Comparison of ENCODE assay signal across 31 cellular contexts in the genomic region with DNA sequence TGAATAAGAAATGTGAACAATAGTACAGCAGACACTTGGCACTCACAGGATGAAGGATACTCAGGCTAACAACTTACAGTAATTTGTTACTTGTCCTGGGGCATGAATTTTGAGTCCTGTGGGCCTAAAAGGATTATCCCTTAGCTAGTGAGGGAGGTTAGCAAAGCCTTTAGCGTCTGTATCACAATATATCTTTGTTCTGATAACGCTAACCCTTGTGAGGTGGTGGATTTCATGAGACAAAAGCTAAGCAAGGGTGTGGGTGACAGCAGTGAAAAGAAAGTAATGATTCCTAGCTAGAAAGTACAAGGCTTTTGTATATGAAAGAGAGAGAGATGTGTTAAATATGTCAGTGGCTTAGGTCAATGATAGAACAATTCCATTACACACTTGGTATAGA.
"Had no signal": no experiment of that assay in that cellular context is flagged by ENCODE, and none has a peak within 500 bp of the region (broad histone marks: within the 10 kb centered on the region; RNA-seq: fewer than 3 reads in every experiment).

No MANE protein-coding gene starts in this region.

- H3K9me3 Mint-ChIP-seq: activated CD4-positive, alpha-beta T cell treated with anti-CD3 and anti-CD28 coated beads, Interleukin-2, amount 10 ng/mL, durations not matched to agents 24 days and 14 days; activated CD8-positive, alpha-beta T cell treated with anti-CD3 and anti-CD28 coated beads for 36 hours; activated naive CD4-positive, alpha-beta T cell treated with anti-CD3 and anti-CD28 coated beads, Interleukin-2, amount 50 U/mL, for 24 hours; activated T-helper 2 cell treated with anti-CD3 and anti-CD28 coated beads, Interferon-gamma antibody, Interleukin-2, Interleukin-4, amounts not matched to agents 10 μg/mL and 5 μg/mL and 100 μg/mL, durations not matched to agents 14 hours and 24 hours and 36 hours had no signal

- ATAC-seq: activated CD8-positive, alpha-beta T cell treated with anti-CD3 and anti-CD28 coated beads for 36 hours; body of pancreas; Right ventricle myocardium inferior had no signal

- H3K27me3 ChIP-seq: adrenal gland, body of pancreas, breast epithelium had no signal

- H3K27ac ChIP-seq: adrenal gland, body of pancreas, breast epithelium, KMS-11, PC-9, RWPE1, WERI-Rb-1 had no signal

- H3K27ac Mint-ChIP-seq: activated CD4-positive, alpha-beta T cell treated with anti-CD3 and anti-CD28 coated beads, Interleukin-2, amount 10 ng/mL, durations not matched to agents 24 days and 14 days; activated CD8-positive, alpha-beta T cell treated with anti-CD3 and anti-CD28 coated beads for 36 hours; activated naive CD4-positive, alpha-beta T cell treated with anti-CD3 and anti-CD28 coated beads, Interleukin-2, amount 50 U/mL, for 24 hours; activated T-helper 2 cell treated with anti-CD3 and anti-CD28 coated beads, Interferon-gamma antibody, Interleukin-2, Interleukin-4, amounts not matched to agents 10 μg/mL and 5 μg/mL and 100 μg/mL, durations not matched to agents 14 hours and 24 hours and 36 hours had no signal

- H3K4me2 ChIP-seq: KMS-11, PC-9 had no signal

- H3K9me3 ChIP-seq: adrenal gland, body of pancreas, breast epithelium had no signal

- H3K36me3 ChIP-seq: adrenal gland, breast epithelium, WERI-Rb-1 had no signal

- H3K4me1 Mint-ChIP-seq: activated CD4-positive, alpha-beta T cell treated with anti-CD3 and anti-CD28 coated beads, Interleukin-2, amount 10 ng/mL, durations not matched to agents 24 days and 14 days; activated naive CD4-positive, alpha-beta T cell treated with anti-CD3 and anti-CD28 coated beads, Interleukin-2, amount 50 U/mL, for 24 hours had no signal

- H3K4me3 ChIP-seq: adrenal gland, body of pancreas, breast epithelium, PC-9 had no signal

- H2AFZ ChIP-seq: PC-9 had no signal

- H3K4me1 ChIP-seq: adrenal gland, body of pancreas, breast epithelium had no signal

- H3K9ac ChIP-seq: KMS-11 had no signal

- DNase-seq: activated CD4-positive, alpha-beta T cell treated with anti-CD3 and anti-CD28 coated beads, Interleukin-2, amount 10 ng/mL, durations not matched to agents 24 days and 14 days; activated CD4-positive, alpha-beta T cell treated with anti-CD3 and anti-CD28 coated beads, Interleukin-2, amount 50 U/mL, for 4 hours; activated CD8-positive, alpha-beta T cell treated with anti-CD3 and anti-CD28 coated beads for 36 hours; activated gamma-delta T cell; activated naive CD4-positive, alpha-beta T cell treated with Interleukin-2 at 50 U/mL for 16 hours; activated T-cell treated with anti-CD3 and anti-CD28 coated beads, Interleukin-2, amount 50 U/mL, for 1 hour; adrenal gland; body of pancreas; MM.1S; MV-4-11; NCI-H1092; NCI-H1436 treated with DMSO at 0.1 percent for 48 hours; NCI-H1694 treated with DMSO at 0.1 percent for 48 hours; NCI-H2029; NCI-H226; NCI-H446 treated with DMSO at 0.1 percent for 48 hours; NCI-H69; NK-92 treated with Interleukin-12 subunit alpha and Interleukin-12 subunit beta, amount 100 ng/mL, for 24 hours; PC-9; SIG-M5; SW 1271; T-helper 1 cell; T-helper 2 cell; T-helper 9 cell; WERI-Rb-1 had no signal

- H3K4me3 Mint-ChIP-seq: activated CD4-positive, alpha-beta T cell treated with anti-CD3 and anti-CD28 coated beads, Interleukin-2, amount 10 ng/mL, durations not matched to agents 24 days and 14 days; activated CD8-positive, alpha-beta T cell treated with anti-CD3 and anti-CD28 coated beads for 36 hours; activated naive CD4-positive, alpha-beta T cell treated with anti-CD3 and anti-CD28 coated beads, Interleukin-2, amount 50 U/mL, for 24 hours had no signal

- H3K36me3 Mint-ChIP-seq: activated naive CD4-positive, alpha-beta T cell treated with anti-CD3 and anti-CD28 coated beads, Interleukin-2, amount 50 U/mL, for 24 hours had no signal
